ENCODE assay signal across 10 cellular contexts in genomic region chr3:23991236-23992050, GRCh38. TPM values are rescaled to one million over a fixed set of nuclear protein-coding genes. Genes with fewer than 3 reads are reported as not detected.
DNase-seq lines count a peak whose midpoint lies in the region; TF ChIP-seq lines count a peak whose summit lies in the region.
"Had no signal": no experiment of that assay in that cellular context is flagged by ENCODE, and none has a peak within 500 bp of the region (broad histone marks: within the 10 kb centered on the region; RNA-seq: fewer than 3 reads in every experiment).

No MANE protein-coding gene starts in this region.

- H3K27me3 ChIP-seq in esophagus squamous epithelium: no peaks in the 10 kb centered on the region

- peaks cover 10% of the 10 kb centered on the region for H3K4me1 ChIP-seq in HEK293 (ENCODE audit: control insufficient read depth, insufficient read depth, low read length)
- H3K4me1 ChIP-seq in esophagus squamous epithelium: peaks cover 0 to 24% (median 19%) of the 10 kb centered on the region in 3 donors

- intact Hi-C loops in esophagus squamous epithelium (cut with DNase I): no loop called here

- H3K27ac ChIP-seq in HEK293 (ENCODE audit: extremely low read depth, low read depth, low read length) (no peak overlapping the region; the same call in 1 of the 2 replicates), esophagus squamous epithelium (no peak overlapping the region)
- H3K27ac ChIP-seq: HL-60 had no signal

- DNase-seq in NCI-H748 treated with DMSO at 0.1 percent for 48 hours (lab: John Stamatoyannopoulos, UW) (peak; percentile 81), fibroblast of villous mesenchyme (ENCODE audit: low read depth) (peak; percentile 83), pulmonary artery endothelial cell (ENCODE audit: low read depth, low spot score) (peak; percentile 43), esophagus squamous epithelium (lab: John Stamatoyannopoulos, UW) (no peak), MV-4-11 (lab: John Stamatoyannopoulos, UW) (no peak)
- no peak for DNase-seq in stimulated activated CD4-positive, alpha-beta T cell treated with anti-CD3 and anti-CD28 coated beads, Interleukin-2, amount 100 ng/mL, for 24 hours
- no peak for DNase-seq in activated CD4-positive, CD25-positive, alpha-beta regulatory T cell (lab: John Stamatoyannopoulos, UW)
- DNase-seq: effector CD8-positive, alpha-beta T cell had no signal

- WGBS in esophagus squamous epithelium, 2 donors: 75 to 79% methylated on average over 7 of the region's 7 CpGs

- CTCF ChIA-PET in HEK293 (lab: Yijun Ruan, JAX): interaction anchor here (0.6 kb wide), 1 partner anchor 527 kb away, joined by 4 read pairs; no protein-coding TSS in a partner anchor

- no peak for TF ChIP-seq POLR2A in esophagus squamous epithelium (IDR thresholded peaks at IDR 0.05)

- POLR2A ChIA-PET in HEK293 (lab: Yijun Ruan, JAX): interaction anchor here (1.0 to 1.1 kb wide), 2 partner anchors 42 to 75 kb away, joined by 3 to 4 read pairs; partner anchors contain the start of genes NKIRAS1 and RPL15

- H3K9me3 ChIP-seq in HEK293 (ENCODE audit: control insufficient read depth, insufficient read depth, low read depth, low read length) (no peaks in the 10 kb centered on the region), esophagus squamous epithelium (no peaks in the 10 kb centered on the region)

- no peak overlapping the region for H3K4me3 ChIP-seq in HEK293 (ENCODE audit: low read depth, low read length)
- no peak overlapping the region for H3K4me3 ChIP-seq in fibroblast of villous mesenchyme (ENCODE audit: low read depth, low read length)
- H3K4me3 ChIP-seq in esophagus squamous epithelium: no peak overlapping the region

- TF ChIP-seq CTCF in HEK293 (tag by site-specific recombination; IDR thresholded peaks at IDR 0.05): no peak
- no peak for TF ChIP-seq CTCF in fibroblast of villous mesenchyme (IDR thresholded peaks at IDR 0.05; ENCODE audit: insufficient read depth, low read depth, low read length)
- TF ChIP-seq CTCF in esophagus squamous epithelium (IDR thresholded peaks at IDR 0.05): no peak

- no peaks in the 10 kb centered on the region for H3K36me3 ChIP-seq in HEK293 (ENCODE audit: control insufficient read depth in 2 of 2, insufficient read depth in 1 of 2, low read length in 2 of 2)
- no peaks in the 10 kb centered on the region for H3K36me3 ChIP-seq in esophagus squamous epithelium

TF ChIP-seq in HEK293, 187 proteins besides CTCF, POLR2A, EP300 and RAD21:
- peak; percentile 54; the same call in 1 of the 2 replicates for TF ChIP-seq PRDM6 (tag by site-specific recombination; IDR thresholded peaks at IDR 0.05)
- TF ChIP-seq ZNF2 (tag by site-specific recombination; IDR thresholded peaks at IDR 0.05): no peak
- TF ChIP-seq ZNF335 (tag by site-specific recombination; conservative IDR thresholded peaks at IDR 0.05): peak; percentile 72

RNA-seq across cellular contexts. Expression of gene NR1D2, which starts 46.4 kb away (rescaled TPM):
- 27.4 and 35.8 TPM in 2 replicates for total RNA-seq in fibroblast of villous mesenchyme
- total RNA-seq in pulmonary artery endothelial cell: 20.7 and 26.7 TPM in 2 replicates
- 10 to 100 TPM; 10.8 to 34.0 (median 11.6) TPM for total RNA-seq in esophagus squamous epithelium

Comparison
In these comparisons a context has a peak if more than half of its experiments do, and no peak if none do; other contexts are left out.
1. DNase-seq: peak in NCI-H748 treated with DMSO at 0.1 percent for 48 hours (single experiment), fibroblast of villous mesenchyme (single experiment) and pulmonary artery endothelial cell (single experiment); none in stimulated activated CD4-positive, alpha-beta T cell treated with anti-CD3 and anti-CD28 coated beads, Interleukin-2, amount 100 ng/mL, for 24 hours (0 of 2), activated CD4-positive, CD25-positive, alpha-beta regulatory T cell (0 of 4), esophagus squamous epithelium (single experiment) and MV-4-11 (single experiment).